ENCODE assay signal across 8 cellular contexts in genomic region chr5:132007399-132008162, GRCh38. TPM values are rescaled to one million over a fixed set of nuclear protein-coding genes. Genes with fewer than 3 reads are reported as not detected.
DNase-seq lines count a peak whose midpoint lies in the region; ATAC-seq and TF ChIP-seq lines count a peak whose summit lies in the region.

No MANE protein-coding gene starts in this region.

- H3K4me3 ChIP-seq in Karpas-422 (ENCODE audit: low read length) (no peak overlapping the region), RWPE2 (ENCODE audit: severe bottlenecking) (no peak overlapping the region), fibroblast of the aortic adventitia (ENCODE audit: low read depth, low read length) (no peak overlapping the region), neural progenitor cell (no peak overlapping the region), suprapubic skin (no peak overlapping the region)

- H3K27ac Mint-ChIP-seq in activated T-helper 17 cell treated with anti-CD3 and anti-CD28 coated beads, Interleukin-2, amount 50 U/mL, for 72 hours, result no peak overlapping the region
- H3K27ac Mint-ChIP-seq in neural progenitor cell, result no peak overlapping the region

- 0 out of 2 replicates have a peak, but pooled peaks cover 3% of the 10 kb centered on the region for H4K20me1 ChIP-seq in Karpas-422 (ENCODE audit: insufficient read depth, low read depth, low read length)
- peaks cover 24% of the 10 kb centered on the region for H4K20me1 ChIP-seq in neural progenitor cell (ENCODE audit: low read depth)

- no peaks in the 10 kb centered on the region for H3K9me3 ChIP-seq in Karpas-422 (ENCODE audit: low read length)
- H3K9me3 ChIP-seq in RWPE2 (ENCODE audit: severe bottlenecking), result no peaks in the 10 kb centered on the region
- H3K9me3 ChIP-seq in neural progenitor cell (ENCODE audit: low read depth), result no peaks in the 10 kb centered on the region
- no peaks in the 10 kb centered on the region for H3K9me3 ChIP-seq in suprapubic skin

- H3K9ac ChIP-seq in Karpas-422 (ENCODE audit: low read length) (no peak overlapping the region), neural progenitor cell (no peak overlapping the region)

- TF ChIP-seq CTCF in RWPE2 (IDR thresholded peaks at IDR 0.05; ENCODE audit: poor library complexity, severe bottlenecking) (peak; percentile 85), fibroblast of the aortic adventitia (IDR thresholded peaks at IDR 0.05; ENCODE audit: insufficient read depth, low read length) (peak; percentile 74), neural progenitor cell (IDR thresholded peaks at IDR 0.05) (peak; percentile 77), suprapubic skin (IDR thresholded peaks at IDR 0.05) (peak; percentile 61 to 73)

- H3F3A ChIP-seq in neural progenitor cell (ENCODE audit: low read depth), result no peaks in the 10 kb centered on the region

- TF ChIP-seq EP300 in suprapubic skin (IDR thresholded peaks at IDR 0.05), result no peak

- H3K4me2 ChIP-seq in Karpas-422 (ENCODE audit: low read depth, low read length, poor library complexity, severe bottlenecking) (no peak overlapping the region), neural progenitor cell (no peak overlapping the region)

- H3K27ac ChIP-seq in Karpas-422 (ENCODE audit: low read length) (no peak overlapping the region), RWPE2 (ENCODE audit: poor library complexity, severe bottlenecking) (no peak overlapping the region), neural progenitor cell (no peak overlapping the region), suprapubic skin (no peak overlapping the region)

- ATAC-seq in GM21576 (IDR thresholded peaks at IDR 0.05; ENCODE audit: unreplicated experiment) (peak; percentile 68), RWPE2 (ENCODE audit: low read depth) (peak; percentile 64)
- ATAC-seq in activated T-helper 17 cell treated with anti-CD3 and anti-CD28 coated beads, Interleukin-2, amount 50 U/mL, for 72 hours (replicated peaks), result peak; percentile 83

- H3K9me2 ChIP-seq in Karpas-422 (replicated peaks; ENCODE audit: insufficient read depth, low read length), result no peaks in the 10 kb centered on the region

- H2AFZ ChIP-seq in Karpas-422 (ENCODE audit: low read length), result no peak overlapping the region
- H2AFZ ChIP-seq in neural progenitor cell (replicated peaks), result no peak overlapping the region

- H3K4me1 ChIP-seq in Karpas-422 (ENCODE audit: low read length) (no peaks in the 10 kb centered on the region), RWPE2 (ENCODE audit: insufficient read depth, poor library complexity, severe bottlenecking) (no peaks in the 10 kb centered on the region), neural progenitor cell (peaks cover 18% of the 10 kb centered on the region), suprapubic skin (peaks cover 15% of the 10 kb centered on the region)

- no peak overlapping the region for H3K4me3 Mint-ChIP-seq in activated T-helper 17 cell treated with anti-CD3 and anti-CD28 coated beads, Interleukin-2, amount 50 U/mL, for 72 hours
- H3K4me3 Mint-ChIP-seq in neural progenitor cell, result peak overlapping the region; percentile 43

- H3K4me1 Mint-ChIP-seq in activated T-helper 17 cell treated with anti-CD3 and anti-CD28 coated beads, Interleukin-2, amount 50 U/mL, for 72 hours, result peaks cover 21% of the 10 kb centered on the region
- peaks cover 34% of the 10 kb centered on the region for H3K4me1 Mint-ChIP-seq in neural progenitor cell

- no peaks in the 10 kb centered on the region for H3K36me3 ChIP-seq in Karpas-422 (ENCODE audit: insufficient read depth, low read length)
- no peaks in the 10 kb centered on the region for H3K36me3 ChIP-seq in RWPE2 (ENCODE audit: low read depth)
- H3K36me3 ChIP-seq in neural progenitor cell, result no peaks in the 10 kb centered on the region
- no peaks in the 10 kb centered on the region for H3K36me3 ChIP-seq in suprapubic skin

- WGBS in suprapubic skin, result 64% methylated on average over 2 of the region's 2 CpGs

- no peaks in the 10 kb centered on the region for H3K9me3 Mint-ChIP-seq in activated T-helper 17 cell treated with anti-CD3 and anti-CD28 coated beads, Interleukin-2, amount 50 U/mL, for 72 hours
- H3K9me3 Mint-ChIP-seq in neural progenitor cell, result no peaks in the 10 kb centered on the region

- H3K79me2 ChIP-seq in Karpas-422 (ENCODE audit: low read length), result no peaks in the 10 kb centered on the region
- no peaks in the 10 kb centered on the region for H3K79me2 ChIP-seq in neural progenitor cell (ENCODE audit: low read depth)

- DNase-seq in DMS53 treated with DMSO at 0.1 percent for 48 hours (lab: John Stamatoyannopoulos, UW; ENCODE audit: unreplicated experiment) (peak; percentile 87), Karpas-422 (peak; percentile 94), RWPE2 (ENCODE audit: low spot score) (peak; percentile 76), fibroblast of the aortic adventitia (ENCODE audit: low read depth) (peak; percentile 85), neural progenitor cell (ENCODE audit: low spot score) (peak; percentile 90), suprapubic skin (ENCODE audit: low spot score in 2 of 2) (peak in 1 of 2 donors; percentile 74)

- no peak for TF ChIP-seq POLR2A in suprapubic skin (IDR thresholded peaks at IDR 0.05)

- H3K27me3 ChIP-seq in Karpas-422 (ENCODE audit: low read length) (no peaks in the 10 kb centered on the region; the same call in 1 of the 2 replicates), RWPE2 (ENCODE audit: insufficient read depth, poor library complexity, severe bottlenecking) (peaks cover 8% of the 10 kb centered on the region), neural progenitor cell (peaks cover 45% of the 10 kb centered on the region), suprapubic skin (peaks cover 24% of the 10 kb centered on the region)

- H3K27me3 Mint-ChIP-seq in activated T-helper 17 cell treated with anti-CD3 and anti-CD28 coated beads, Interleukin-2, amount 50 U/mL, for 72 hours, result peaks cover 11% of the 10 kb centered on the region
- peaks cover 27% of the 10 kb centered on the region for H3K27me3 Mint-ChIP-seq in neural progenitor cell (ENCODE audit: insufficient read depth, low read depth)

- H3K36me3 Mint-ChIP-seq in activated T-helper 17 cell treated with anti-CD3 and anti-CD28 coated beads, Interleukin-2, amount 50 U/mL, for 72 hours (ENCODE audit: low read depth), result no peaks in the 10 kb centered on the region
- H3K36me3 Mint-ChIP-seq in neural progenitor cell, result no peaks in the 10 kb centered on the region

RNA-seq across cellular contexts. Expression of gene ACSL6, which starts 3.9 kb away (rescaled TPM):
- total RNA-seq in Karpas-422 (2014; rRNA removed; shearing (Covaris generic); ENCODE audit: low replicate concordance), result not detected in 2 replicates
- 1 to 10 TPM; 1.4 to 6.7 TPM for total RNA-seq in activated T-helper 17 cell treated with anti-CD3 and anti-CD28 coated beads, Interleukin-2, amount 50 U/mL, for 72 hours
- total RNA-seq in fibroblast of the aortic adventitia (ENCODE audit: low replicate concordance), result not detected in 2 replicates
- total RNA-seq in neural progenitor cell (ENCODE audit: low replicate concordance), result not detected in 2 replicates
- under 1 TPM in 3 of 4 donors, not detected in 1; 0.21 to 0.89 (median 0.23) TPM for total RNA-seq in suprapubic skin

RNA-seq across cellular contexts. Expression of gene IL3, which starts 52.9 kb away (rescaled TPM):
- total RNA-seq in Karpas-422 (2014; rRNA removed; shearing (Covaris generic); ENCODE audit: low replicate concordance), result not detected in 2 replicates
- 1 to 10 TPM in 1 of 2 donors, under 1 TPM in 1; 0.32 to 9.0 TPM for total RNA-seq in activated T-helper 17 cell treated with anti-CD3 and anti-CD28 coated beads, Interleukin-2, amount 50 U/mL, for 72 hours
- not detected in 2 replicates for total RNA-seq in fibroblast of the aortic adventitia (ENCODE audit: low replicate concordance)
- total RNA-seq in neural progenitor cell (ENCODE audit: low replicate concordance), result not detected in 2 replicates
- total RNA-seq in suprapubic skin, result not detected
